Comparison of ENCODE assay signal across 20 cellular contexts in genomic region chrX:10576777-10577444, GRCh38. TPM values are rescaled to one million over a fixed set of nuclear protein-coding genes. Genes with fewer than 3 reads are reported as not detected.
DNase-seq lines count a peak whose midpoint lies in the region; ATAC-seq and TF ChIP-seq lines count a peak whose summit lies in the region.
"Had no signal": no experiment of that assay in that cellular context is flagged by ENCODE, and none has a peak within 500 bp of the region (broad histone marks: within the 10 kb centered on the region; RNA-seq: fewer than 3 reads in every experiment).

No MANE protein-coding gene starts in this region.

- H3K27me3 ChIP-seq in esophagus muscularis mucosa (no peaks in the 10 kb centered on the region), muscle layer of duodenum (ENCODE audit: low read depth, low read length) (no peaks in the 10 kb centered on the region), uterus (no peaks in the 10 kb centered on the region)
- H3K27me3 ChIP-seq: adrenal gland had no signal

- whole genome bisulfite sequencing in esophagus muscularis mucosa = 84% methylated on average over 14 of the region's 16 CpGs

- H3K9me3 Mint-ChIP-seq in osteocyte (ENCODE audit: unreplicated experiment) = peaks cover 9% of the 10 kb centered on the region
- H3K9me3 Mint-ChIP-seq: activated CD4-positive, alpha-beta memory T cell treated with anti-CD3 and anti-CD28 coated beads, Interleukin-2, amount 10 ng/mL, durations not matched to agents 7 days and 5 days; activated T-helper 1 cell treated with anti-CD3 and anti-CD28 coated beads, Interleukin-12 subunit alpha, Interleukin-12 subunit beta, Interleukin-2, Interleukin-4 antibody, amounts not matched to agents 30 ng/mL and 10 ng/mL and 1 ng/mL, durations not matched to agents 14 hours and 24 hours and 36 hours had no signal

- H3K9me3 ChIP-seq in esophagus muscularis mucosa (peaks cover 0 to 3% (median 0%) of the 10 kb centered on the region in 4 donors), muscle layer of duodenum (ENCODE audit: control insufficient read depth in 1 of 2, low read length in 2 of 2) (no peaks in the 10 kb centered on the region), uterus (no peaks in the 10 kb centered on the region)
- H3K9me3 ChIP-seq: adrenal gland, tibial nerve had no signal

- H3K27me3 Mint-ChIP-seq in osteocyte (ENCODE audit: unreplicated experiment) = no peaks in the 10 kb centered on the region
- H3K27me3 Mint-ChIP-seq: activated CD4-positive, alpha-beta memory T cell treated with anti-CD3 and anti-CD28 coated beads, Interleukin-2, amount 10 ng/mL, durations not matched to agents 7 days and 5 days; CD8-positive, alpha-beta memory T cell had no signal

- DNase-seq in left cardiac atrium (peak; percentile 45), Right ventricle myocardium inferior (ENCODE audit: missing footprints) (no peak), esophagus muscularis mucosa (ENCODE audit: extremely low spot score) (no peak), uterus (peak in 1 of 2 donors; percentile 25), osteocyte (ENCODE audit: extremely low spot score, unreplicated experiment) (no peak), AG08396 (ENCODE audit: low spot score) (no peak)
- DNase-seq: activated CD4-positive, alpha-beta memory T cell treated with anti-CD3 and anti-CD28 coated beads, Interleukin-2, amount 10 ng/mL, durations not matched to agents 7 days and 5 days; CD8-positive, alpha-beta memory T cell; hippocampal formation; naive thymus-derived CD8-positive, alpha-beta T cell; NCI-H1694; NCI-H446 treated with DMSO at 0.1 percent for 48 hours; stimulated activated CD4-positive, alpha-beta T cell treated with anti-CD3 and anti-CD28 coated beads, Interleukin-4, amount 100 ng/mL, for 24 hours; SW 1271 had no signal

- ATAC-seq in left cardiac atrium (peak; percentile 23 to 33), Right ventricle myocardium inferior (no peak), GM18519 (IDR thresholded peaks at IDR 0.05; ENCODE audit: low FRiP score, unreplicated experiment) (no peak)
- ATAC-seq: GM23338; naive thymus-derived CD8-positive, alpha-beta T cell had no signal

- intact Hi-C loops in left cardiac atrium (cut with DNase I) = no loop called here
- intact Hi-C loops in Right ventricle myocardium inferior (cut with DNase I) = no loop called here
- intact Hi-C loops in esophagus muscularis mucosa (cut with DNase I) = no loop called here
- intact Hi-C loops in uterus (cut with DNase I; ENCODE audit: low total_unique reads) = no loop called here

- peak overlapping the region in 1 of 4 donors; percentile 8 for H3K4me3 ChIP-seq in esophagus muscularis mucosa
- no peak overlapping the region for H3K4me3 ChIP-seq in muscle layer of duodenum (ENCODE audit: low read depth in 1 of 2, low read length in 2 of 2)
- H3K4me3 ChIP-seq in uterus = no peak overlapping the region
- H3K4me3 ChIP-seq: adrenal gland, GM23338 had no signal

- no peak overlapping the region for H3K4me3 Mint-ChIP-seq in osteocyte (ENCODE audit: unreplicated experiment)
- H3K4me3 Mint-ChIP-seq: activated CD4-positive, alpha-beta memory T cell treated with anti-CD3 and anti-CD28 coated beads, Interleukin-2, amount 10 ng/mL, durations not matched to agents 7 days and 5 days; activated T-helper 1 cell treated with anti-CD3 and anti-CD28 coated beads, Interleukin-12 subunit alpha, Interleukin-12 subunit beta, Interleukin-2, Interleukin-4 antibody, amounts not matched to agents 30 ng/mL and 10 ng/mL and 1 ng/mL, durations not matched to agents 14 hours and 24 hours and 36 hours; CD8-positive, alpha-beta memory T cell; GM23338; naive thymus-derived CD8-positive, alpha-beta T cell had no signal

- no peaks in the 10 kb centered on the region for H3K36me3 Mint-ChIP-seq in osteocyte (ENCODE audit: unreplicated experiment)
- H3K36me3 Mint-ChIP-seq: CD8-positive, alpha-beta memory T cell; naive thymus-derived CD8-positive, alpha-beta T cell had no signal

- TF ChIP-seq EP300 in esophagus muscularis mucosa (IDR thresholded peaks at IDR 0.05) = no peak

- H3K4me1 ChIP-seq in esophagus muscularis mucosa (peaks cover 7 to 39% (median 27%) of the 10 kb centered on the region in 4 donors), muscle layer of duodenum (ENCODE audit: control insufficient read depth in 1 of 2, insufficient read depth in 2 of 2, low read length in 2 of 2) (peaks cover 0 to 9% of the 10 kb centered on the region in 2 donors), uterus (no peaks in the 10 kb centered on the region)
- H3K4me1 ChIP-seq: adrenal gland had no signal

- H3K27ac Mint-ChIP-seq in osteocyte (ENCODE audit: unreplicated experiment) = no peak overlapping the region
- H3K27ac Mint-ChIP-seq: activated CD4-positive, alpha-beta memory T cell treated with anti-CD3 and anti-CD28 coated beads, Interleukin-2, amount 10 ng/mL, durations not matched to agents 7 days and 5 days; activated T-helper 1 cell treated with anti-CD3 and anti-CD28 coated beads, Interleukin-12 subunit alpha, Interleukin-12 subunit beta, Interleukin-2, Interleukin-4 antibody, amounts not matched to agents 30 ng/mL and 10 ng/mL and 1 ng/mL, durations not matched to agents 14 hours and 24 hours and 36 hours; CD8-positive, alpha-beta memory T cell; GM23338; naive thymus-derived CD8-positive, alpha-beta T cell had no signal

- H3K36me3 ChIP-seq in esophagus muscularis mucosa (no peaks in the 10 kb centered on the region), muscle layer of duodenum (ENCODE audit: control insufficient read depth in 1 of 2, insufficient read depth in 2 of 2, low read length in 2 of 2) (no peaks in the 10 kb centered on the region), uterus (no peaks in the 10 kb centered on the region)
- H3K36me3 ChIP-seq: adrenal gland, tibial nerve had no signal

- TF ChIP-seq POLR2A in esophagus muscularis mucosa (IDR thresholded peaks at IDR 0.05; ENCODE audit: low read depth) (no peak), uterus (IDR thresholded peaks at IDR 0.05) (no peak)

- H3K4me1 Mint-ChIP-seq in osteocyte (ENCODE audit: unreplicated experiment) = peaks cover 27% of the 10 kb centered on the region
- H3K4me1 Mint-ChIP-seq: activated CD4-positive, alpha-beta memory T cell treated with anti-CD3 and anti-CD28 coated beads, Interleukin-2, amount 10 ng/mL, durations not matched to agents 7 days and 5 days; CD8-positive, alpha-beta memory T cell; naive thymus-derived CD8-positive, alpha-beta T cell had no signal

- TF ChIP-seq CTCF in esophagus muscularis mucosa (IDR thresholded peaks at IDR 0.05) (no peak), uterus (IDR thresholded peaks at IDR 0.05) (no peak), osteocyte (IDR thresholded peaks at IDR 0.05) (no peak)

- peak overlapping the region; percentile 14 to 42 (median 28) for H3K27ac ChIP-seq in esophagus muscularis mucosa (replicated peaks in 1 of 4)
- H3K27ac ChIP-seq in muscle layer of duodenum (ENCODE audit: low read length) = peak overlapping the region; percentile 56
- H3K27ac ChIP-seq in uterus = peak overlapping the region; percentile 57 to 73

RNA-seq across cellular contexts. Expression of gene MID1, which starts 43.5 kb away (rescaled TPM):
- 10 to 100 TPM; 11.0 to 25.5 TPM for total RNA-seq in left cardiac atrium
- total RNA-seq in Right ventricle myocardium inferior = 7.0 TPM
- total RNA-seq in esophagus muscularis mucosa = 10 to 100 TPM; 11.2 to 22.0 (median 16.2) TPM
- total RNA-seq in uterus = 10 to 100 TPM in 3 of 4 donors, 1 to 10 TPM in 1; 9.1 to 29.2 (median 18.8) TPM
- total RNA-seq in osteocyte = 10.2 and 12.7 TPM in 2 replicates
- total RNA-seq: activated T-helper 1 cell treated with anti-CD3 and anti-CD28 coated beads, Interleukin-12 subunit alpha, Interleukin-12 subunit beta, Interleukin-2, Interleukin-4 antibody, amounts not matched to agents 30 ng/mL and 10 ng/mL and 1 ng/mL, durations not matched to agents 14 hours and 24 hours and 36 hours; CD8-positive, alpha-beta memory T cell had no signal

Comparison
In these comparisons a context has a peak if more than half of its experiments do, and no peak if none do; other contexts are left out.
1. ATAC-seq: peak in left cardiac atrium (2 of 2); none in Right ventricle myocardium inferior (single experiment) and GM18519 (single experiment).
2. Peak in every context shown above with its lines, with median percentiles within 50 percentile points of each other: H3K27ac ChIP-seq.